Comparison of ENCODE assay signal across 7 cellular contexts in the genomic region with DNA sequence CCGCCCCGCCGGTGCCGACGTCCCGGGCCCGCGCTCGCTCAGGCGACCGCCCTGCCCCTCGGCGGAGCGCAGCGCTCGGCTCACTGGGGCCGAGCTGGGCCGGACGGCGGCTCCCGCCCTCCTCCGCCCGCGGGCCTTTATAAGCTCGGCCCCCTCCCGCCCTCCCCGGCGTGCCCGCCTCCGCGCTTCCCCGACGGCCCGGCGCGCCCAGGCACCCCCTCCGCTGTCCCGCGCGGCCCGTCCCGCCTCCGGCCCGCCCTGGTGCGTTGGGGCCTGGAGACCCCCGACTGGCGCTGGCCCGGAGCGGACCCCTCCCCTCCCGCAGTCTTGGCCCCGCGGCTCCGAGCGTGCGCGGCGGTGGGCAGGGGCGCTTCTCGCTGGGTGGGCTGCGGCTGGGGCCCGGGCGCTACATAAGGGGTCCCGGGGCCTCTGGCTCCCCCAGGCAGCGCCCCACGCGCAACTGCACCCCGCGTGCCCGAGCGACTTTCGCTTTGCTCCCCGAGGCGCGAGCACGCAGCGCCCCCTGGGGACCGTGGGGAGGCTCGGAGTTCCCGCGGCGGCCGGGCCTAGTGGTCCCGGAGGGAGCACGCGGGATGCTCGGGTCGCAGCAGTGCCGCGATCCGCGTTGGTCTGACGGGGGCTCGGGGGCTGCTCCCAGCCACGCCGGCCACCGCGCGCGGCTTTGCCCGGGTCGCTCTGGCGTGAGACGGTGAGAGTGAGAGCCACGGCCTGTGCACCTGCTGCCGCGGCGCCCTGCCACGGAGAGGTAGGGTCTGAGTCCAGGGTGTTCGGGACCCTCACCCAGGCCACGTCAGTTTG. TPM values are rescaled to one million over a fixed set of nuclear protein-coding genes. Genes with fewer than 3 reads are reported as not detected.
DNase-seq lines count a peak whose midpoint lies in the region; ATAC-seq, FAIRE-seq and TF ChIP-seq lines count a peak whose summit lies in the region.

A gene with protein sequence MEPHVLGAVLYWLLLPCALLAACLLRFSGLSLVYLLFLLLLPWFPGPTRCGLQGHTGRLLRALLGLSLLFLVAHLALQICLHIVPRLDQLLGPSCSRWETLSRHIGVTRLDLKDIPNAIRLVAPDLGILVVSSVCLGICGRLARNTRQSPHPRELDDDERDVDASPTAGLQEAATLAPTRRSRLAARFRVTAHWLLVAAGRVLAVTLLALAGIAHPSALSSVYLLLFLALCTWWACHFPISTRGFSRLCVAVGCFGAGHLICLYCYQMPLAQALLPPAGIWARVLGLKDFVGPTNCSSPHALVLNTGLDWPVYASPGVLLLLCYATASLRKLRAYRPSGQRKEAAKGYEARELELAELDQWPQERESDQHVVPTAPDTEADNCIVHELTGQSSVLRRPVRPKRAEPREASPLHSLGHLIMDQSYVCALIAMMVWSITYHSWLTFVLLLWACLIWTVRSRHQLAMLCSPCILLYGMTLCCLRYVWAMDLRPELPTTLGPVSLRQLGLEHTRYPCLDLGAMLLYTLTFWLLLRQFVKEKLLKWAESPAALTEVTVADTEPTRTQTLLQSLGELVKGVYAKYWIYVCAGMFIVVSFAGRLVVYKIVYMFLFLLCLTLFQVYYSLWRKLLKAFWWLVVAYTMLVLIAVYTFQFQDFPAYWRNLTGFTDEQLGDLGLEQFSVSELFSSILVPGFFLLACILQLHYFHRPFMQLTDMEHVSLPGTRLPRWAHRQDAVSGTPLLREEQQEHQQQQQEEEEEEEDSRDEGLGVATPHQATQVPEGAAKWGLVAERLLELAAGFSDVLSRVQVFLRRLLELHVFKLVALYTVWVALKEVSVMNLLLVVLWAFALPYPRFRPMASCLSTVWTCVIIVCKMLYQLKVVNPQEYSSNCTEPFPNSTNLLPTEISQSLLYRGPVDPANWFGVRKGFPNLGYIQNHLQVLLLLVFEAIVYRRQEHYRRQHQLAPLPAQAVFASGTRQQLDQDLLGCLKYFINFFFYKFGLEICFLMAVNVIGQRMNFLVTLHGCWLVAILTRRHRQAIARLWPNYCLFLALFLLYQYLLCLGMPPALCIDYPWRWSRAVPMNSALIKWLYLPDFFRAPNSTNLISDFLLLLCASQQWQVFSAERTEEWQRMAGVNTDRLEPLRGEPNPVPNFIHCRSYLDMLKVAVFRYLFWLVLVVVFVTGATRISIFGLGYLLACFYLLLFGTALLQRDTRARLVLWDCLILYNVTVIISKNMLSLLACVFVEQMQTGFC (N-terminal part only) (minus strand): TSS at position 115 of the 819 bp plus-strand sequence. CDS start 256 bp downstream, outside the sequence.

- DNase-seq in GM12892 (ENCODE audit: insufficient read length) (peak; percentile 74), coronary artery (ENCODE audit: low spot score) (no peak), HepG2 (ENCODE audit: low spot score) (no peak), occipital lobe (lab: John Stamatoyannopoulos, UW) (no peak)
- peak; percentile 96 for DNase-seq in activated CD4-positive, alpha-beta T cell treated with anti-CD3 and anti-CD28 coated beads, Interleukin-2, amount 10 ng/mL, durations not matched to agents 24 days and 14 days
- peak; percentile 80 to 83 for DNase-seq in stimulated activated CD4-positive, alpha-beta T cell treated with anti-CD3 and anti-CD28 coated beads, Interleukin-4, amount 100 ng/mL, for 4 hours

- H3K36me3 Mint-ChIP-seq in activated CD4-positive, alpha-beta T cell treated with anti-CD3 and anti-CD28 coated beads, Interleukin-2, amount 10 ng/mL, durations not matched to agents 24 days and 14 days (ENCODE audit: low read depth) = peaks cover 4% of the 10 kb centered on the region

- H3K36me3 ChIP-seq in KMS-11 (ENCODE audit: insufficient read depth) (no peaks in the 10 kb centered on the region), HepG2 (replicated peaks in 1 of 2; ENCODE audit: control insufficient read depth in 1 of 2, insufficient read depth in 2 of 2, low read length in 2 of 2) (no peaks in the 10 kb centered on the region)

- POLR2A ChIA-PET in HepG2 (lab: Yijun Ruan, JAX) = interaction anchor here (0.6 to 5.4 kb wide), 8 partner anchors 12 to 408 kb away, joined by 3 to 36 read pairs (median 5); no protein-coding TSS in a partner anchor

- CTCF ChIA-PET in HepG2 (lab: Yijun Ruan, JAX; ENCODE audit: low intra/inter-chr PET ratio, low total read pairs) = interaction anchor here (0.6 to 2.9 kb wide), 6 partner anchors 13 to 54 kb away, joined by 3 to 10 read pairs (median 6); no protein-coding TSS in a partner anchor

- peak within 1 kb of the TSS; percentile 91 for H3K9ac ChIP-seq in KMS-11
- peak within 1 kb of the TSS; percentile 82 for H3K9ac ChIP-seq in HepG2 (ENCODE audit: insufficient read depth, low read depth, low read length)

- no peaks in the 10 kb centered on the region for H3K27me3 ChIP-seq in KMS-11 (ENCODE audit: insufficient read depth, low read depth)
- H3K27me3 ChIP-seq in HepG2 (ENCODE audit: control insufficient read depth in 1 of 2, insufficient read depth in 2 of 2, low read length in 2 of 2) = no peaks in the 10 kb centered on the region; a peak in 1 of 5 replicates

- H3K9me3 Mint-ChIP-seq in activated CD4-positive, alpha-beta T cell treated with anti-CD3 and anti-CD28 coated beads, Interleukin-2, amount 10 ng/mL, durations not matched to agents 24 days and 14 days = no peaks in the 10 kb centered on the region

- peak within 1 kb of the TSS; percentile 81 for H3K4me3 Mint-ChIP-seq in activated CD4-positive, alpha-beta T cell treated with anti-CD3 and anti-CD28 coated beads, Interleukin-2, amount 10 ng/mL, durations not matched to agents 24 days and 14 days

- peak; percentile 93 for TF ChIP-seq RAD21 in HepG2 (CRISPR knock-in tag; IDR thresholded peaks at IDR 0.05)

- H3K4me3 ChIP-seq in KMS-11 (IDR thresholded peaks at IDR 0.05; ENCODE audit: insufficient read depth, low read depth, low read length) (no peak within 1 kb of the TSS), coronary artery (peak within 1 kb of the TSS; percentile 96), HepG2 (replicated peaks in 1 of 3; ENCODE audit: insufficient read depth in 1 of 3, low read depth in 2 of 3, low read length in 3 of 3) (peak within 1 kb of the TSS; percentile 73 to 87 (median 85))

- no peak for TF ChIP-seq EP300 in HepG2 (IDR thresholded peaks at IDR 0.05; ENCODE audit: low read depth in 2 of 2, low read length in 2 of 2)
- peak; percentile 42; the same call in 1 of the 2 replicates for TF ChIP-seq EP300 in HepG2 (CRISPR knock-in tag; IDR thresholded peaks at IDR 0.05; ENCODE audit: borderline replicate concordance)

- H4K20me1 ChIP-seq in KMS-11 (ENCODE audit: insufficient read depth) (no peaks in the 10 kb centered on the region), HepG2 (ENCODE audit: insufficient read depth, low read length) (peaks cover 26% of the 10 kb centered on the region; the same call in 1 of the 2 replicates)

- FAIRE-seq in GM12892 (lab: Jason Lieb, UNC) (peak; percentile 62), HepG2 (lab: Jason Lieb, UNC) (no peak)

- TF ChIP-seq CTCF in KMS-11 (conservative IDR thresholded peaks at IDR 0.05; ENCODE audit: low read depth, low read length) (peak; percentile 72), coronary artery (IDR thresholded peaks at IDR 0.05) (peak; percentile 72), HepG2 (CRISPR knock-in tag; IDR thresholded peaks at IDR 0.05) (peak; percentile 96)

- peak within 1 kb of the TSS; percentile 81 for H3K27ac Mint-ChIP-seq in activated CD4-positive, alpha-beta T cell treated with anti-CD3 and anti-CD28 coated beads, Interleukin-2, amount 10 ng/mL, durations not matched to agents 24 days and 14 days

- ATAC-seq in HepG2 = peak; percentile 37

- 23% methylated on average over 14 of the region's 110 CpGs for WGBS in HepG2 (ENCODE audit: low lambda C conversion rate)

- H3K4me1 ChIP-seq in KMS-11 (ENCODE audit: low read depth, poor library complexity, severe bottlenecking) (peaks cover 21% of the 10 kb centered on the region), HepG2 (ENCODE audit: insufficient read depth, low read length) (peaks cover 76% of the 10 kb centered on the region)

- peak; percentile 81 for TF ChIP-seq POLR2A in GM12892 (IDR thresholded peaks at IDR 0.05; ENCODE audit: low read depth, low read length)
- peak; percentile 76 to 82 for TF ChIP-seq POLR2A in HepG2 (IDR thresholded peaks at IDR 0.05; ENCODE audit: insufficient read depth in 1 of 2, low read depth in 2 of 2, low read length in 2 of 2)

- in situ Hi-C loops in HepG2 (cut with HindIII; ENCODE audit: extremely low pct_ligation_motif_present, low pct_unique_long_range_greater_than_20kb) = no loop called here

- no peaks in the 10 kb centered on the region for H3K27me3 Mint-ChIP-seq in activated CD4-positive, alpha-beta T cell treated with anti-CD3 and anti-CD28 coated beads, Interleukin-2, amount 10 ng/mL, durations not matched to agents 24 days and 14 days

- BruUV-seq in HepG2 (replicated peaks; lab: Mats Ljungman, UMichigan) = no TSS peak

- peaks cover 43% of the 10 kb centered on the region for H3K4me1 Mint-ChIP-seq in activated CD4-positive, alpha-beta T cell treated with anti-CD3 and anti-CD28 coated beads, Interleukin-2, amount 10 ng/mL, durations not matched to agents 24 days and 14 days

- H3K4me2 ChIP-seq in KMS-11 = peak within 1 kb of the TSS; percentile 99
- peak within 1 kb of the TSS; percentile 97 for H3K4me2 ChIP-seq in HepG2 (ENCODE audit: low read depth, low read length)

- H3K9me3 ChIP-seq in HepG2 (ENCODE audit: low read length) = no peaks in the 10 kb centered on the region

- H2AFZ ChIP-seq in KMS-11 (ENCODE audit: low read depth) (peak within 1 kb of the TSS; percentile 85), HepG2 (ENCODE audit: low read length) (no peak within 1 kb of the TSS)

- H3K79me2 ChIP-seq in KMS-11 (ENCODE audit: insufficient read depth, low read depth) = peaks cover 45% of the 10 kb centered on the region
- H3K79me2 ChIP-seq in HepG2 (ENCODE audit: insufficient read depth, low read length) = peaks cover 41% of the 10 kb centered on the region

- intact Hi-C loops in activated CD4-positive, alpha-beta T cell treated with anti-CD3 and anti-CD28 coated beads, Interleukin-2, amount 10 ng/mL, durations not matched to agents 24 days and 14 days (cut with micrococcal nuclease) = loop anchor here (1.0 to 10.0 kb wide), 2 partner anchors 48 to 331 kb away; a partner anchor contains a TSS
- intact Hi-C loops in HepG2 (cut with micrococcal nuclease; ENCODE audit: unreplicated experiment) = loop anchor here (2.0 kb wide), 1 partner anchor 15 kb away; no protein-coding TSS in a partner anchor

- H3K27ac ChIP-seq in KMS-11 (peak within 1 kb of the TSS; percentile 98), coronary artery (peak within 1 kb of the TSS; percentile 65 to 97), HepG2 (ENCODE audit: extremely low read length, insufficient read depth, low read length) (peak within 1 kb of the TSS; percentile 70)

RNA-seq across cellular contexts. Expression of the gene that starts here (rescaled TPM):
- polyA plus RNA-seq in GM12892 (2012; ENCODE audit: missing spikeins) = 33.8 TPM
- total RNA-seq in activated CD4-positive, alpha-beta T cell treated with anti-CD3 and anti-CD28 coated beads, Interleukin-2, amount 10 ng/mL, durations not matched to agents 24 days and 14 days = 219 and 226 TPM in 2 replicates
- total RNA-seq in HepG2 (2016; rRNA removed; fragmentation: Illumina TruSeq; extraction: Trizol) (32.5 and 85.0 TPM in 2 replicates), occipital lobe (4.8 TPM)
- 42.1 and 42.4 TPM in 2 replicates for total RNA-seq in HepG2 (2016; cell fraction: cytosol; rRNA removed; fragmentation: Illumina TruSeq; extraction: Trizol; ENCODE audit: low read depth)
- 27.7 and 89.8 TPM in 2 replicates for total RNA-seq in HepG2 (2016; cell fraction: insoluble cytoplasmic fraction; rRNA removed; fragmentation: Illumina TruSeq; extraction: Trizol)
- 37.0 TPM in 2 replicates for total RNA-seq in HepG2 (2016; cell fraction: membrane; rRNA removed; fragmentation: Illumina TruSeq; extraction: Trizol)
- total RNA-seq in HepG2 (2016; cell fraction: nucleus; rRNA removed; fragmentation: Illumina TruSeq; extraction: Trizol) = 117 and 146 TPM in 2 replicates
- 67.9 and 93.5 TPM in 2 replicates for polyA plus RNA-seq in HepG2 (2011; rRNA removed)
- 42.8 and 69.2 TPM in 2 replicates for polyA plus RNA-seq in HepG2 (2011; cell fraction: cytosol; rRNA removed)
- polyA plus RNA-seq in HepG2 (2011; cell fraction: nucleus; rRNA removed) = 643 and 860 TPM in 2 replicates
- 52.4 and 78.3 TPM in 2 replicates for polyA plus RNA-seq in HepG2 (2012)
- 12.7 and 13.6 TPM in 2 replicates for polyA plus RNA-seq in HepG2 (2016; cell fraction: cytosol; fragmentation: Illumina TruSeq; extraction: Trizol; ENCODE audit: low read depth)
- 33.4 and 36.7 TPM in 2 replicates for polyA plus RNA-seq in HepG2 (2016; cell fraction: insoluble cytoplasmic fraction; fragmentation: Illumina TruSeq; extraction: Trizol; ENCODE audit: low read depth)
- 20.6 and 22.7 TPM in 2 replicates for polyA plus RNA-seq in HepG2 (2016; cell fraction: membrane; fragmentation: Illumina TruSeq; extraction: Trizol; ENCODE audit: low read depth)
- polyA plus RNA-seq in HepG2 (2016; cell fraction: nucleus; fragmentation: Illumina TruSeq; extraction: Trizol; ENCODE audit: insufficient read depth, low read depth) = 296 and 336 TPM in 2 replicates
- 101 and 184 TPM in 2 replicates for polyA minus RNA-seq in HepG2 (2011; rRNA and poly(A)+ RNA removed; ENCODE audit: low replicate concordance)
- 44.8 and 52.9 TPM in 2 replicates for polyA minus RNA-seq in HepG2 (2011; cell fraction: cytosol; rRNA and poly(A)+ RNA removed)
- 89.5 and 109 TPM in 2 replicates for polyA minus RNA-seq in HepG2 (2011; cell fraction: nucleus; rRNA and poly(A)+ RNA removed)

Comparison
In these comparisons a context has a peak if more than half of its experiments do, and no peak if none do; other contexts are left out.
1. DNase-seq: peak in GM12892 (single experiment), activated CD4-positive, alpha-beta T cell treated with anti-CD3 and anti-CD28 coated beads, Interleukin-2, amount 10 ng/mL, durations not matched to agents 24 days and 14 days (single experiment) and stimulated activated CD4-positive, alpha-beta T cell treated with anti-CD3 and anti-CD28 coated beads, Interleukin-4, amount 100 ng/mL, for 4 hours (2 of 2); none in coronary artery (single experiment), HepG2 (single experiment) and occipital lobe (single experiment).
2. Peak in every context shown above with its lines, with median percentiles within 50 percentile points of each other: H3K27ac ChIP-seq and CTCF ChIP-seq.